In the genomic region with DNA sequence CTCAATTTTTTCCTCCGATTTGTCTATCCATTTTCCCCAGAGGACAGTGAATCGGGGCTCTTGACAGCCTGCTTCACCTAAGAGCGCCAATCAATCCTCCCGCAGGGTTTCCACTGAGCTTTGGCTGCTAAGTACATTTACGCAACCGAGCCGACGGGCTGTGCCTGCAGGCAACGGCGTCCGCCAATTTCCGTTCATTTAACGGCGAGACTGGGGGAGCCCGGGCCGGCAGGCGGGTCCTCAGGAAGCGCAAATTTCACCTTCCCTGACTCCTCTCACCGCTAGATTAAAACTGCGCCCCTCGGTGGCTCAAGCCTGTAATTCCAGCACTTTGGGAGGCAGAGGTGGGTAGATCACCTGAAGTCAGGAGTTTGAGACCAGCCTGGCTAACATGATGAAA, we compare ENCODE assay signal across 8 cellular contexts. TPM values are rescaled to one million over a fixed set of nuclear protein-coding genes. Genes with fewer than 3 reads are reported as not detected.
DNase-seq lines count a peak whose midpoint lies in the region; ATAC-seq and TF ChIP-seq lines count a peak whose summit lies in the region.

No MANE protein-coding gene starts in this region.

- H3K27ac ChIP-seq in psoas muscle = no peak overlapping the region

- peaks cover 0 to 61% (median 18%) of the 10 kb centered on the region in 3 donors for H3K27me3 ChIP-seq in psoas muscle (ENCODE audit: insufficient read depth in 3 of 3, low read length in 2 of 3)

- intact Hi-C loops in psoas muscle (cut with DNase I) = no loop called here

- H3K36me3 ChIP-seq in psoas muscle (ENCODE audit: insufficient read depth in 1 of 2, low read depth in 1 of 2) = no peaks in the 10 kb centered on the region

- H3K4me1 ChIP-seq in psoas muscle = peaks cover 4% of the 10 kb centered on the region

- DNase-seq in NCI-H1105 treated with DMSO at 0.1 percent for 48 hours (lab: John Stamatoyannopoulos, UW) (peak; percentile 40), NCI-H1105 (lab: John Stamatoyannopoulos, UW) (no peak), NCI-H748 (lab: John Stamatoyannopoulos, UW; ENCODE audit: unreplicated experiment) (peak; percentile 88), glomerular visceral epithelial cell (ENCODE audit: extremely low spot score) (peak; percentile 81), psoas muscle (peak; percentile 18 to 57), NCI-H1048 (lab: John Stamatoyannopoulos, UW) (no peak), DMS79 (lab: John Stamatoyannopoulos, UW) (no peak)

- no peak for ATAC-seq in psoas muscle
- ATAC-seq in GM21367 (IDR thresholded peaks at IDR 0.05; ENCODE audit: unreplicated experiment) = no peak

- 10 to 21% (median 10%) methylated on average over 21 of the region's 21 CpGs for WGBS in psoas muscle, 3 donors

- no peaks in the 10 kb centered on the region for H3K9me3 ChIP-seq in psoas muscle

- H3K4me3 ChIP-seq in psoas muscle = no peak overlapping the region

- TF ChIP-seq CTCF in psoas muscle (IDR thresholded peaks at IDR 0.05) = no peak

RNA-seq across cellular contexts. Expression of gene NXNL2, which starts 2.7 kb away (rescaled TPM):
- not detected for total RNA-seq in psoas muscle
- polyA plus RNA-seq in psoas muscle = under 1 TPM in 1 of 3 donors, not detected in 2; 0.05 TPM

Comparison
In these comparisons a context has a peak if more than half of its experiments do, and no peak if none do; other contexts are left out.
1. DNase-seq: peak in NCI-H1105 treated with DMSO at 0.1 percent for 48 hours (single experiment), NCI-H748 (single experiment), glomerular visceral epithelial cell (single experiment) and psoas muscle (2 of 2); none in NCI-H1105 (single experiment), NCI-H1048 (single experiment) and DMS79 (single experiment).